Comparison of ENCODE assay signal across 16 cellular contexts in the genomic region with DNA sequence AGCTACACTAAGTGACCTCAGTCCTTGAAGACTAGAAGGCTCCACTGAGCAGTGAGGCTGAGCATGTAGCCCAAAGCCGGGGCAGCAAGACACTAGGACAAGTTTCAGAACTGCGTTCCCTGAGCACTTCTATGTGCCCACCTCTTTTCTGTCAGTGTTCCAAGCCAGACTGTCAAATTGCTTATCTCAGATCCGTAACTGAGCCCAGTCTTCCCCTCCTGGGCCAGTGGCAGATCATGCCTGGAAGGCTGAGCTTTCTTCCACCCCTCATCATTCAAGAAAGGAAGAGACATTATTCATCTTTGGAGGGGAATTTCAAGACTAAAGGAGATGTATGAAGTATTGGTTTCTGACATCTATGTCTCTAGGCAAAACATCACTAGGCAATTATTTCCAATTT.
"Had no signal": no experiment of that assay in that cellular context is flagged by ENCODE, and none has a peak within 500 bp of the region (broad histone marks: within the 10 kb centered on the region; RNA-seq: fewer than 3 reads in every experiment).

No MANE protein-coding gene starts in this region.

- DNase-seq: effector memory CD8-positive, alpha-beta T cell; esophagus squamous epithelium; foreskin keratinocyte; nucleus accumbens; pancreas; right cardiac atrium; stimulated activated CD4-positive, alpha-beta T cell treated with anti-CD3 and anti-CD28 coated beads, Interleukin-4, amount 100 ng/mL, for 1 hour; stimulated activated CD8-positive, alpha-beta memory T cell treated with anti-CD3 and anti-CD28 coated beads, Interleukin-4, amount 100 ng/mL, for 48 hours; stimulated activated naive CD8-positive, alpha-beta T cell treated with anti-CD3 and anti-CD28 coated beads, Interleukin-15, Interleukin-2, amounts not matched to agents 100 U/mL and 50 U/mL, for 24 hours; thyroid gland; uterus had no signal

- H3K4me1 ChIP-seq: neural progenitor cell, pancreas, thyroid gland, upper lobe of left lung, uterus had no signal

- H2AFZ ChIP-seq: neural progenitor cell had no signal

- H3K27me3 ChIP-seq: esophagus squamous epithelium, foreskin keratinocyte, neural progenitor cell, pancreas, suprapubic skin, thyroid gland, upper lobe of left lung, uterus had no signal

- H3K36me3 ChIP-seq: esophagus squamous epithelium, neural progenitor cell, pancreas, suprapubic skin, thyroid gland, upper lobe of left lung, uterus had no signal

- H3K9me3 ChIP-seq: pancreas, thyroid gland, uterus had no signal

- H3K9ac ChIP-seq: neural progenitor cell had no signal

- ATAC-seq: effector memory CD8-positive, alpha-beta T cell; natural killer cell treated with Interleukin-12 subunit alpha and Interleukin-12 subunit beta and Interleukin-15 and Interleukin-18, amount 100 ng/mL, for 72 hours; pancreas; right cardiac atrium; stimulated activated effector memory CD8-positive, alpha-beta T cell treated with anti-CD3 and anti-CD28 coated beads, Interleukin-12 subunit alpha, Interleukin-12 subunit beta, amount 100 ng/mL, for 72 hours; stimulated activated naive CD8-positive, alpha-beta T cell treated with anti-CD3 and anti-CD28 coated beads, Interleukin-15, Interleukin-2, amounts not matched to agents 100 U/mL and 50 U/mL, for 24 hours had no signal

- H3K27ac ChIP-seq: neural progenitor cell, pancreas, suprapubic skin, thyroid gland, upper lobe of left lung, uterus had no signal

- H3K4me3 ChIP-seq: esophagus squamous epithelium, neural progenitor cell, pancreas, suprapubic skin, thyroid gland, upper lobe of left lung, uterus had no signal

- H3K4me2 ChIP-seq: neural progenitor cell had no signal
